ENCODE assay signal across 1 cellular context in the genomic region with DNA sequence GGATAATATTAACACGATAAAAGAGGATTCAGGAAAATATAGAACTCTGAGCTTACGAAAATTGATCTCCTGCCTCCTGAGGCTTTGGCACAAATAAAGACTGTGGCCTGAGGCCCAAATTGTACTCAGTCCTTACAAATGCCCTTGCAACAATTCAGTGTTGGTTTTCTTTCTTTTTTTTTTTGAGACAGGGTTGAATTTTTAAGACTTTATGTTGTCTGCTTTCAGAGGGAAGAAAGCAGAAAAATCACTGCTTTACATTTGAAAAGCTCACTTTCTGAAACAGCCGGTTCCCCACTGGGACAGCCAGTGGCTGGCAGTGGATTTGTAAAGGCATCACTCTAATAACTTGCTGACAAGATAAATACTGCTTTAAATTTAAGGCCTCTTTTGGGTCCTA.
TF ChIP-seq lines count a peak whose summit lies in the region.

No MANE protein-coding gene starts in this region.

TF ChIP-seq in H1, 55 proteins besides CTCF, POLR2A, EP300 and RAD21 (continued from another document):
- TF ChIP-seq, protein P1, sequence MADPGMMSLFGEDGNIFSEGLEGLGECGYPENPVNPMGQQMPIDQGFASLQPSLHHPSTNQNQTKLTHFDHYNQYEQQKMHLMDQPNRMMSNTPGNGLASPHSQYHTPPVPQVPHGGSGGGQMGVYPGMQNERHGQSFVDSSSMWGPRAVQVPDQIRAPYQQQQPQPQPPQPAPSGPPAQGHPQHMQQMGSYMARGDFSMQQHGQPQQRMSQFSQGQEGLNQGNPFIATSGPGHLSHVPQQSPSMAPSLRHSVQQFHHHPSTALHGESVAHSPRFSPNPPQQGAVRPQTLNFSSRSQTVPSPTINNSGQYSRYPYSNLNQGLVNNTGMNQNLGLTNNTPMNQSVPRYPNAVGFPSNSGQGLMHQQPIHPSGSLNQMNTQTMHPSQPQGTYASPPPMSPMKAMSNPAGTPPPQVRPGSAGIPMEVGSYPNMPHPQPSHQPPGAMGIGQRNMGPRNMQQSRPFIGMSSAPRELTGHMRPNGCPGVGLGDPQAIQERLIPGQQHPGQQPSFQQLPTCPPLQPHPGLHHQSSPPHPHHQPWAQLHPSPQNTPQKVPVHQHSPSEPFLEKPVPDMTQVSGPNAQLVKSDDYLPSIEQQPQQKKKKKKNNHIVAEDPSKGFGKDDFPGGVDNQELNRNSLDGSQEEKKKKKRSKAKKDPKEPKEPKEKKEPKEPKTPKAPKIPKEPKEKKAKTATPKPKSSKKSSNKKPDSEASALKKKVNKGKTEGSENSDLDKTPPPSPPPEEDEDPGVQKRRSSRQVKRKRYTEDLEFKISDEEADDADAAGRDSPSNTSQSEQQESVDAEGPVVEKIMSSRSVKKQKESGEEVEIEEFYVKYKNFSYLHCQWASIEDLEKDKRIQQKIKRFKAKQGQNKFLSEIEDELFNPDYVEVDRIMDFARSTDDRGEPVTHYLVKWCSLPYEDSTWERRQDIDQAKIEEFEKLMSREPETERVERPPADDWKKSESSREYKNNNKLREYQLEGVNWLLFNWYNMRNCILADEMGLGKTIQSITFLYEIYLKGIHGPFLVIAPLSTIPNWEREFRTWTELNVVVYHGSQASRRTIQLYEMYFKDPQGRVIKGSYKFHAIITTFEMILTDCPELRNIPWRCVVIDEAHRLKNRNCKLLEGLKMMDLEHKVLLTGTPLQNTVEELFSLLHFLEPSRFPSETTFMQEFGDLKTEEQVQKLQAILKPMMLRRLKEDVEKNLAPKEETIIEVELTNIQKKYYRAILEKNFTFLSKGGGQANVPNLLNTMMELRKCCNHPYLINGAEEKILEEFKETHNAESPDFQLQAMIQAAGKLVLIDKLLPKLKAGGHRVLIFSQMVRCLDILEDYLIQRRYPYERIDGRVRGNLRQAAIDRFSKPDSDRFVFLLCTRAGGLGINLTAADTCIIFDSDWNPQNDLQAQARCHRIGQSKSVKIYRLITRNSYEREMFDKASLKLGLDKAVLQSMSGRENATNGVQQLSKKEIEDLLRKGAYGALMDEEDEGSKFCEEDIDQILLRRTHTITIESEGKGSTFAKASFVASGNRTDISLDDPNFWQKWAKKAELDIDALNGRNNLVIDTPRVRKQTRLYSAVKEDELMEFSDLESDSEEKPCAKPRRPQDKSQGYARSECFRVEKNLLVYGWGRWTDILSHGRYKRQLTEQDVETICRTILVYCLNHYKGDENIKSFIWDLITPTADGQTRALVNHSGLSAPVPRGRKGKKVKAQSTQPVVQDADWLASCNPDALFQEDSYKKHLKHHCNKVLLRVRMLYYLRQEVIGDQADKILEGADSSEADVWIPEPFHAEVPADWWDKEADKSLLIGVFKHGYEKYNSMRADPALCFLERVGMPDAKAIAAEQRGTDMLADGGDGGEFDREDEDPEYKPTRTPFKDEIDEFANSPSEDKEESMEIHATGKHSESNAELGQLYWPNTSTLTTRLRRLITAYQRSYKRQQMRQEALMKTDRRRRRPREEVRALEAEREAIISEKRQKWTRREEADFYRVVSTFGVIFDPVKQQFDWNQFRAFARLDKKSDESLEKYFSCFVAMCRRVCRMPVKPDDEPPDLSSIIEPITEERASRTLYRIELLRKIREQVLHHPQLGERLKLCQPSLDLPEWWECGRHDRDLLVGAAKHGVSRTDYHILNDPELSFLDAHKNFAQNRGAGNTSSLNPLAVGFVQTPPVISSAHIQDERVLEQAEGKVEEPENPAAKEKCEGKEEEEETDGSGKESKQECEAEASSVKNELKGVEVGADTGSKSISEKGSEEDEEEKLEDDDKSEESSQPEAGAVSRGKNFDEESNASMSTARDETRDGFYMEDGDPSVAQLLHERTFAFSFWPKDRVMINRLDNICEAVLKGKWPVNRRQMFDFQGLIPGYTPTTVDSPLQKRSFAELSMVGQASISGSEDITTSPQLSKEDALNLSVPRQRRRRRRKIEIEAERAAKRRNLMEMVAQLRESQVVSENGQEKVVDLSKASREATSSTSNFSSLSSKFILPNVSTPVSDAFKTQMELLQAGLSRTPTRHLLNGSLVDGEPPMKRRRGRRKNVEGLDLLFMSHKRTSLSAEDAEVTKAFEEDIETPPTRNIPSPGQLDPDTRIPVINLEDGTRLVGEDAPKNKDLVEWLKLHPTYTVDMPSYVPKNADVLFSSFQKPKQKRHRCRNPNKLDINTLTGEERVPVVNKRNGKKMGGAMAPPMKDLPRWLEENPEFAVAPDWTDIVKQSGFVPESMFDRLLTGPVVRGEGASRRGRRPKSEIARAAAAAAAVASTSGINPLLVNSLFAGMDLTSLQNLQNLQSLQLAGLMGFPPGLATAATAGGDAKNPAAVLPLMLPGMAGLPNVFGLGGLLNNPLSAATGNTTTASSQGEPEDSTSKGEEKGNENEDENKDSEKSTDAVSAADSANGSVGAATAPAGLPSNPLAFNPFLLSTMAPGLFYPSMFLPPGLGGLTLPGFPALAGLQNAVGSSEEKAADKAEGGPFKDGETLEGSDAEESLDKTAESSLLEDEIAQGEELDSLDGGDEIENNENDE (IDR thresholded peaks at IDR 0.05; ENCODE audit: insufficient replicate concordance, low read length), result peak; percentile 44
- no peak for TF ChIP-seq CTBP2 (IDR thresholded peaks at IDR 0.05; ENCODE audit: borderline replicate concordance, insufficient read depth, insufficient read length, low read length)
- TF ChIP-seq, protein P2, sequence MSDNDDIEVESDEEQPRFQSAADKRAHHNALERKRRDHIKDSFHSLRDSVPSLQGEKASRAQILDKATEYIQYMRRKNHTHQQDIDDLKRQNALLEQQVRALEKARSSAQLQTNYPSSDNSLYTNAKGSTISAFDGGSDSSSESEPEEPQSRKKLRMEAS (IDR thresholded peaks at IDR 0.05), result no peak
